In the genomic region with DNA sequence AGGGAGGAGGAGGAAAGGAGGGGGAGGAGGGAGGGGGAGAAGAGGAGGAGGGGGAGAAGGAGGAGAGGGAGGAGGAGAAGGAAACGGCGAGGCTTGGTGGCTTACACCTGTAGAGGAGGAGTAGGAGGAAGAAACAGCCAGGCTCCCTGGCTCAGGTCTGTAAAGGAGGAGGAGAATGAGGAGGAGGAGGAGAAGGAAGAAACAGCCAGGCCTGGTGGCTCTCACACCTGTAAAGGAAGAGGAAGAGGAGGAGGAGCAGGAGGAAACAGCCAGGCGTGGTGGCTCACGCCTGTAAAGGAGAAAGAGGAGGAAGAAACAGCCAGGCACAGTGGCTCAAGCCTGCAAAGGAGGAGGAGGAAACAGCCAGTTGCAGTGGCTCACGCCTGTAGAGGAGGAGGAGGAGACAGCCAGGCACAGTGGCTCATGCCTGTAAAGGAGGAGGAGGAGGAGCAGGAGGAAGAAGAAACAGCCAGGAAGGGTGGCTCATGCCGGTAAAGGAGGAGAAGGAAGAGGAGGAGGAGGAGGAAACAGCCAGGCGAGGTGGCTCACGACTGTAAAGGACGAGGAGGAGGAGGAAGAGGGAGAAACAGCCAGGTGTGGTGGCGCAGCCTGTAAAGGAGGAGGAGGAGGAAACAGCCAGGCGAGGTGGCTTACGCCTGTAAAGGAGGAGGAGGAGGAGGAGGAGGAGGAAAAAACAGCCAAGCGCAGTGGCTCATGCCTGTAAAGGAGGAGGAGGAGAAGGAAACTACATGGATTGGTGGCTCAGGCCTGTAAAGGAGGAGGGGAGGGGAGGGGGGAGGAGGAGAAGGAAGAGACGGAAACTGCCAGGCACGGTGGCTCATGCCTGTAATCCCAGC, we compare ENCODE assay signal across 1 cellular context.
TF ChIP-seq lines count a peak whose summit lies in the region.

No MANE protein-coding gene starts in this region.

TF ChIP-seq in HepG2, 621 proteins besides CTCF, POLR2A, EP300 and RAD21 (continued from another document):
- TF ChIP-seq ZNF879 (CRISPR knock-in tag; IDR thresholded peaks at IDR 0.05) (no peak), CENPBD1 (CRISPR knock-in tag; IDR thresholded peaks at IDR 0.05; ENCODE audit: borderline replicate concordance, low read depth) (no peak), PCBP2 (optimal IDR thresholded peaks at IDR 0.05; ENCODE audit: low read depth, low read length, poor library complexity, severe bottlenecking) (peak; percentile 58), ZBTB21 (CRISPR knock-in tag; IDR thresholded peaks at IDR 0.05) (no peak), POLR2G (IDR thresholded peaks at IDR 0.05; ENCODE audit: low read depth, low read length) (peak; percentile 16; the same call in 1 of the 2 replicates), ZBTB7A (CRISPR knock-in tag; IDR thresholded peaks at IDR 0.05) (no peak), ESRRA (CRISPR knock-in tag; IDR thresholded peaks at IDR 0.05; ENCODE audit: low read depth) (no peak), ZNF558 (CRISPR knock-in tag; IDR thresholded peaks at IDR 0.05; ENCODE audit: borderline replicate concordance) (no peak), SNAI1 (CRISPR knock-in tag; IDR thresholded peaks at IDR 0.05; ENCODE audit: borderline replicate concordance) (no peak), LBX2 (CRISPR knock-in tag; IDR thresholded peaks at IDR 0.05; ENCODE audit: borderline replicate concordance) (no peak), RXRA (CRISPR knock-in tag; IDR thresholded peaks at IDR 0.05) (no peak), FIP1L1 (IDR thresholded peaks at IDR 0.05; ENCODE audit: borderline replicate concordance, insufficient read depth, low read depth, low read length) (no peak), RNF219 (CRISPR knock-in tag; IDR thresholded peaks at IDR 0.05) (no peak)
- TF ChIP-seq, protein P1, sequence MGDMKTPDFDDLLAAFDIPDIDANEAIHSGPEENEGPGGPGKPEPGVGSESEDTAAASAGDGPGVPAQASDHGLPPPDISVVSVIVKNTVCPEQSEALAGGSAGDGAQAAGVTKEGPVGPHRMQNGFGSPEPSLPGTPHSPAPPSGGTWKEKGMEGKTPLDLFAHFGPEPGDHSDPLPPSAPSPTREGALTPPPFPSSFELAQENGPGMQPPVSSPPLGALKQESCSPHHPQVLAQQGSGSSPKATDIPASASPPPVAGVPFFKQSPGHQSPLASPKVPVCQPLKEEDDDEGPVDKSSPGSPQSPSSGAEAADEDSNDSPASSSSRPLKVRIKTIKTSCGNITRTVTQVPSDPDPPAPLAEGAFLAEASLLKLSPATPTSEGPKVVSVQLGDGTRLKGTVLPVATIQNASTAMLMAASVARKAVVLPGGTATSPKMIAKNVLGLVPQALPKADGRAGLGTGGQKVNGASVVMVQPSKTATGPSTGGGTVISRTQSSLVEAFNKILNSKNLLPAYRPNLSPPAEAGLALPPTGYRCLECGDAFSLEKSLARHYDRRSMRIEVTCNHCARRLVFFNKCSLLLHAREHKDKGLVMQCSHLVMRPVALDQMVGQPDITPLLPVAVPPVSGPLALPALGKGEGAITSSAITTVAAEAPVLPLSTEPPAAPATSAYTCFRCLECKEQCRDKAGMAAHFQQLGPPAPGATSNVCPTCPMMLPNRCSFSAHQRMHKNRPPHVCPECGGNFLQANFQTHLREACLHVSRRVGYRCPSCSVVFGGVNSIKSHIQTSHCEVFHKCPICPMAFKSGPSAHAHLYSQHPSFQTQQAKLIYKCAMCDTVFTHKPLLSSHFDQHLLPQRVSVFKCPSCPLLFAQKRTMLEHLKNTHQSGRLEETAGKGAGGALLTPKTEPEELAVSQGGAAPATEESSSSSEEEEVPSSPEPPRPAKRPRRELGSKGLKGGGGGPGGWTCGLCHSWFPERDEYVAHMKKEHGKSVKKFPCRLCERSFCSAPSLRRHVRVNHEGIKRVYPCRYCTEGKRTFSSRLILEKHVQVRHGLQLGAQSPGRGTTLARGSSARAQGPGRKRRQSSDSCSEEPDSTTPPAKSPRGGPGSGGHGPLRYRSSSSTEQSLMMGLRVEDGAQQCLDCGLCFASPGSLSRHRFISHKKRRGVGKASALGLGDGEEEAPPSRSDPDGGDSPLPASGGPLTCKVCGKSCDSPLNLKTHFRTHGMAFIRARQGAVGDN (CRISPR knock-in tag; IDR thresholded peaks at IDR 0.05) = 0 out of 2 replicates have a peak, but pooled peaks have one; percentile 8
- TF ChIP-seq, protein P2, sequence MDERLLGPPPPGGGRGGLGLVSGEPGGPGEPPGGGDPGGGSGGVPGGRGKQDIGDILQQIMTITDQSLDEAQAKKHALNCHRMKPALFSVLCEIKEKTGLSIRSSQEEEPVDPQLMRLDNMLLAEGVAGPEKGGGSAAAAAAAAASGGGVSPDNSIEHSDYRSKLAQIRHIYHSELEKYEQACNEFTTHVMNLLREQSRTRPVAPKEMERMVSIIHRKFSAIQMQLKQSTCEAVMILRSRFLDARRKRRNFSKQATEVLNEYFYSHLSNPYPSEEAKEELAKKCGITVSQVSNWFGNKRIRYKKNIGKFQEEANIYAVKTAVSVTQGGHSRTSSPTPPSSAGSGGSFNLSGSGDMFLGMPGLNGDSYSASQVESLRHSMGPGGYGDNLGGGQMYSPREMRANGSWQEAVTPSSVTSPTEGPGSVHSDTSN (CRISPR knock-in tag; IDR thresholded peaks at IDR 0.05) = no peak
- TF ChIP-seq, protein P3, sequence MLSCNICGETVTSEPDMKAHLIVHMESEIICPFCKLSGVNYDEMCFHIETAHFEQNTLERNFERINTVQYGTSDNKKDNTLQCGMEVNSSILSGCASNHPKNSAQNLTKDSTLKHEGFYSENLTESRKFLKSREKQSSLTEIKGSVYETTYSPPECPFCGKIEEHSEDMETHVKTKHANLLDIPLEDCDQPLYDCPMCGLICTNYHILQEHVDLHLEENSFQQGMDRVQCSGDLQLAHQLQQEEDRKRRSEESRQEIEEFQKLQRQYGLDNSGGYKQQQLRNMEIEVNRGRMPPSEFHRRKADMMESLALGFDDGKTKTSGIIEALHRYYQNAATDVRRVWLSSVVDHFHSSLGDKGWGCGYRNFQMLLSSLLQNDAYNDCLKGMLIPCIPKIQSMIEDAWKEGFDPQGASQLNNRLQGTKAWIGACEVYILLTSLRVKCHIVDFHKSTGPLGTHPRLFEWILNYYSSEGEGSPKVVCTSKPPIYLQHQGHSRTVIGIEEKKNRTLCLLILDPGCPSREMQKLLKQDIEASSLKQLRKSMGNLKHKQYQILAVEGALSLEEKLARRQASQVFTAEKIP (CRISPR knock-in tag; IDR thresholded peaks at IDR 0.05; ENCODE audit: borderline replicate concordance) = no peak
- TF ChIP-seq, protein P4, sequence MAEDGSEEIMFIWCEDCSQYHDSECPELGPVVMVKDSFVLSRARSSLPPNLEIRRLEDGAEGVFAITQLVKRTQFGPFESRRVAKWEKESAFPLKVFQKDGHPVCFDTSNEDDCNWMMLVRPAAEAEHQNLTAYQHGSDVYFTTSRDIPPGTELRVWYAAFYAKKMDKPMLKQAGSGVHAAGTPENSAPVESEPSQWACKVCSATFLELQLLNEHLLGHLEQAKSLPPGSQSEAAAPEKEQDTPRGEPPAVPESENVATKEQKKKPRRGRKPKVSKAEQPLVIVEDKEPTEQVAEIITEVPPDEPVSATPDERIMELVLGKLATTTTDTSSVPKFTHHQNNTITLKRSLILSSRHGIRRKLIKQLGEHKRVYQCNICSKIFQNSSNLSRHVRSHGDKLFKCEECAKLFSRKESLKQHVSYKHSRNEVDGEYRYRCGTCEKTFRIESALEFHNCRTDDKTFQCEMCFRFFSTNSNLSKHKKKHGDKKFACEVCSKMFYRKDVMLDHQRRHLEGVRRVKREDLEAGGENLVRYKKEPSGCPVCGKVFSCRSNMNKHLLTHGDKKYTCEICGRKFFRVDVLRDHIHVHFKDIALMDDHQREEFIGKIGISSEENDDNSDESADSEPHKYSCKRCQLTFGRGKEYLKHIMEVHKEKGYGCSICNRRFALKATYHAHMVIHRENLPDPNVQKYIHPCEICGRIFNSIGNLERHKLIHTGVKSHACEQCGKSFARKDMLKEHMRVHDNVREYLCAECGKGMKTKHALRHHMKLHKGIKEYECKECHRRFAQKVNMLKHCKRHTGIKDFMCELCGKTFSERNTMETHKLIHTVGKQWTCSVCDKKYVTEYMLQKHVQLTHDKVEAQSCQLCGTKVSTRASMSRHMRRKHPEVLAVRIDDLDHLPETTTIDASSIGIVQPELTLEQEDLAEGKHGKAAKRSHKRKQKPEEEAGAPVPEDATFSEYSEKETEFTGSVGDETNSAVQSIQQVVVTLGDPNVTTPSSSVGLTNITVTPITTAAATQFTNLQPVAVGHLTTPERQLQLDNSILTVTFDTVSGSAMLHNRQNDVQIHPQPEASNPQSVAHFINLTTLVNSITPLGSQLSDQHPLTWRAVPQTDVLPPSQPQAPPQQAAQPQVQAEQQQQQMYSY (CRISPR knock-in tag; IDR thresholded peaks at IDR 0.05) = no peak
- TF ChIP-seq, protein P5, sequence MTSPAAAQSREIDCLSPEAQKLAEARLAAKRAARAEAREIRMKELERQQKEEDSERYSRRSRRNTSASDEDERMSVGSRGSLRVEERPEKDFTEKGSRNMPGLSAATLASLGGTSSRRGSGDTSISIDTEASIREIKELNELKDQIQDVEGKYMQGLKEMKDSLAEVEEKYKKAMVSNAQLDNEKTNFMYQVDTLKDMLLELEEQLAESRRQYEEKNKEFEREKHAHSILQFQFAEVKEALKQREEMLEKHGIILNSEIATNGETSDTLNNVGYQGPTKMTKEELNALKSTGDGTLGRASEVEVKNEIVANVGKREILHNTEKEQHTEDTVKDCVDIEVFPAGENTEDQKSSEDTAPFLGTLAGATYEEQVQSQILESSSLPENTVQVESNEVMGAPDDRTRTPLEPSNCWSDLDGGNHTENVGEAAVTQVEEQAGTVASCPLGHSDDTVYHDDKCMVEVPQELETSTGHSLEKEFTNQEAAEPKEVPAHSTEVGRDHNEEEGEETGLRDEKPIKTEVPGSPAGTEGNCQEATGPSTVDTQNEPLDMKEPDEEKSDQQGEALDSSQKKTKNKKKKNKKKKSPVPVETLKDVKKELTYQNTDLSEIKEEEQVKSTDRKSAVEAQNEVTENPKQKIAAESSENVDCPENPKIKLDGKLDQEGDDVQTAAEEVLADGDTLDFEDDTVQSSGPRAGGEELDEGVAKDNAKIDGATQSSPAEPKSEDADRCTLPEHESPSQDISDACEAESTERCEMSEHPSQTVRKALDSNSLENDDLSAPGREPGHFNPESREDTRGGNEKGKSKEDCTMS (CRISPR knock-in tag; conservative IDR thresholded peaks at IDR 0.05) = no peak
